In genomic region chr13:112997188-112998135, GRCh38 we compare ENCODE assay signal across 22 cellular contexts. TPM values are rescaled to one million over a fixed set of nuclear protein-coding genes. Genes with fewer than 3 reads are reported as not detected.
DNase-seq lines count a peak whose midpoint lies in the region; ATAC-seq and TF ChIP-seq lines count a peak whose summit lies in the region.
"Had no signal": no experiment of that assay in that cellular context is flagged by ENCODE, and none has a peak within 500 bp of the region (broad histone marks: within the 10 kb centered on the region; RNA-seq: fewer than 3 reads in every experiment).

No MANE protein-coding gene starts in this region.

- peaks cover 16% of the 10 kb centered on the region for H3K27me3 Mint-ChIP-seq in neural progenitor cell (ENCODE audit: insufficient read depth, low read depth)

- H3K27me3 ChIP-seq in dorsolateral prefrontal cortex (peaks cover 0 to 16% (median 0%) of the 10 kb centered on the region in 45 donors), neural progenitor cell (no peaks in the 10 kb centered on the region)
- H3K27me3 ChIP-seq: BE2C, pancreas had no signal

- no peaks in the 10 kb centered on the region for H3K9me3 ChIP-seq in neural progenitor cell (ENCODE audit: low read depth)
- H3K9me3 ChIP-seq: BE2C, esophagus squamous epithelium, pancreas, spleen had no signal

- H3K36me3 ChIP-seq in neural progenitor cell: no peaks in the 10 kb centered on the region
- H3K36me3 ChIP-seq: BE2C, esophagus squamous epithelium, pancreas, spleen had no signal

- no peak for ATAC-seq in GM21447 (IDR thresholded peaks at IDR 0.05; ENCODE audit: unreplicated experiment)
- ATAC-seq: HCT116 had no signal

- TF ChIP-seq CTCF in dorsolateral prefrontal cortex (IDR thresholded peaks at IDR 0.05 in 54 of 56, conservative IDR thresholded peaks at IDR 0.05 in 2 of 56; ENCODE audit: low read depth in 1 of 56, partially characterized antibody in 56 of 56): no peak
- TF ChIP-seq CTCF in neural progenitor cell (IDR thresholded peaks at IDR 0.05): no peak

- no peak overlapping the region for H3K4me3 Mint-ChIP-seq in neural progenitor cell

- intact Hi-C loops in dorsolateral prefrontal cortex (cut with DNase I): no loop called here

- H3K27ac ChIP-seq in dorsolateral prefrontal cortex: peak overlapping the region in 43 of 59 donors; percentile 1 to 87 (median 42)
- H3K27ac ChIP-seq in neural progenitor cell: no peak overlapping the region
- H3K27ac ChIP-seq: pancreas, spleen had no signal

- peaks cover 87% of the 10 kb centered on the region for H4K20me1 ChIP-seq in neural progenitor cell (ENCODE audit: low read depth)

- no peak overlapping the region for H3K9ac ChIP-seq in neural progenitor cell

- DNase-seq in DMS53 (lab: John Stamatoyannopoulos, UW): peak; percentile 70
- DNase-seq in DMS53 treated with DMSO at 0.1 percent for 48 hours (lab: John Stamatoyannopoulos, UW; ENCODE audit: unreplicated experiment): no peak
- DNase-seq in NCI-H2196 (lab: John Stamatoyannopoulos, UW; ENCODE audit: unreplicated experiment): peak; percentile 23
- DNase-seq in dorsolateral prefrontal cortex: no peak
- no peak for DNase-seq in neural progenitor cell (ENCODE audit: low spot score)
- DNase-seq in NK-92 (lab: John Stamatoyannopoulos, UW; ENCODE audit: unreplicated experiment): no peak
- no peak for DNase-seq in NCI-H82 treated with DMSO at 0.1 percent for 48 hours (lab: John Stamatoyannopoulos, UW; ENCODE audit: unreplicated experiment)
- DNase-seq: activated CD4-positive, alpha-beta T cell treated with anti-CD3 and anti-CD28 coated beads, Interleukin-2, amount 50 U/mL, for 48 hours; activated gamma-delta T cell treated with Interleukin-2 at 50 U/mL for 16 hours; BE2C; effector CD4-positive, alpha-beta T cell; esophagus squamous epithelium; GF-D8; NCI-H1436; NCI-H446; SIG-M5; spleen had no signal

- H3K4me3 ChIP-seq in dorsolateral prefrontal cortex: peak overlapping the region in 1 of 59 donors; percentile 12
- no peak overlapping the region for H3K4me3 ChIP-seq in neural progenitor cell
- H3K4me3 ChIP-seq: esophagus squamous epithelium, lung, pancreas, spleen had no signal

- H2AFZ ChIP-seq in neural progenitor cell (replicated peaks): no peak overlapping the region

- no peak overlapping the region for H3K4me2 ChIP-seq in neural progenitor cell

- H3K4me1 Mint-ChIP-seq in neural progenitor cell: peaks cover 55% of the 10 kb centered on the region

- H3K4me1 ChIP-seq in neural progenitor cell: peaks cover 21% of the 10 kb centered on the region

- peaks cover 17% of the 10 kb centered on the region for H3F3A ChIP-seq in neural progenitor cell (ENCODE audit: low read depth)

- no peaks in the 10 kb centered on the region for H3K36me3 Mint-ChIP-seq in neural progenitor cell

- H3K27ac Mint-ChIP-seq in neural progenitor cell: peak overlapping the region; percentile 83

- H3K9me3 Mint-ChIP-seq in neural progenitor cell: no peaks in the 10 kb centered on the region

- peaks cover 7% of the 10 kb centered on the region for H3K79me2 ChIP-seq in neural progenitor cell (ENCODE audit: low read depth)

RNA-seq across cellular contexts. Expression of gene MCF2L, which starts 28.4 kb away (rescaled TPM):
- total RNA-seq in dorsolateral prefrontal cortex (100 to 1,000 TPM; 181 to 436 (median 311) TPM), neural progenitor cell (ENCODE audit: low replicate concordance) (40.4 and 59.2 TPM in 2 replicates)
- total RNA-seq: MCF 10A had no signal

Comparison
In these comparisons a context has a peak if more than half of its experiments do, and no peak if none do; other contexts are left out.
1. DNase-seq: peak in DMS53 (single experiment) and NCI-H2196 (single experiment); none in DMS53 treated with DMSO at 0.1 percent for 48 hours (single experiment), dorsolateral prefrontal cortex (0 of 10), neural progenitor cell (single experiment), NK-92 (single experiment) and NCI-H82 treated with DMSO at 0.1 percent for 48 hours (single experiment).